In the genomic region with DNA sequence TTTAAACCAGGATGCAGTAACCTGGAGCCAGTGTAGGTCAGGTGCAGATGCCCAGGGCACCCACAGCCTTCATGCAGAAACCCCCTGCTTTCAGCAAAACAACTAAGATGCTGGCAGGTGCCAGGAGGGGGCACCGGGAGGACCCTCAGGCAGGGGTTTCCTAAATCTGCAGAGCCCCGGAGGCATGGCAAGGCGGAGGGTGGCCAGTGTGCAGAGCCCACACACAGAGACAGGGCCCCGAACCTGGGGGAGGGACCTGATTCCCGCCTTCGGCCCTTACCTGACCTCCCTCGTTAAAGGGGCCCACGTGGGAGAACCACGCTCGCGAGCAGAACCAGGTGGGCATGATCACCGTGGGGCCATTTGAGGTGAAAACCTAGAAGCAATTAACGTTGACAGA, we compare ENCODE assay signal across 19 cellular contexts.
"Had no signal": no experiment of that assay in that cellular context is flagged by ENCODE, and none has a peak within 500 bp of the region (broad histone marks: within the 10 kb centered on the region; RNA-seq: fewer than 3 reads in every experiment).

No MANE protein-coding gene starts in this region.

- H3K27me3 ChIP-seq: left lung, spleen, upper lobe of left lung had no signal

- H3K9me3 ChIP-seq: left lung, prostate gland, spleen, upper lobe of left lung had no signal

- H3K36me3 ChIP-seq: prostate gland, upper lobe of left lung had no signal

- H3K4me3 Mint-ChIP-seq: activated CD8-positive, alpha-beta T cell treated with anti-CD3 and anti-CD28 coated beads for 36 hours; activated naive CD8-positive, alpha-beta T cell treated with anti-CD3 and anti-CD28 coated beads, Interleukin-2, amount 50 U/mL, for 24 hours; activated T-helper 1 cell treated with anti-CD3 and anti-CD28 coated beads, Interleukin-12 subunit alpha, Interleukin-12 subunit beta, Interleukin-2, Interleukin-4 antibody, amounts not matched to agents 30 ng/mL and 10 ng/mL and 1 ng/mL, durations not matched to agents 14 hours and 24 hours and 36 hours; natural killer cell; T-cell; T-helper 2 cell treated with Interferon-gamma antibody and Interleukin-4, amounts not matched to agents 5 μg/mL and 100 μg/mL, for 36 hours had no signal

- H3K36me3 Mint-ChIP-seq: natural killer cell had no signal

- DNase-seq: activated CD8-positive, alpha-beta T cell treated with anti-CD3 and anti-CD28 coated beads for 36 hours; activated gamma-delta T cell; activated naive CD4-positive, alpha-beta T cell treated with anti-CD3 and anti-CD28 coated beads, Interleukin-2, amount 50 U/mL, for 16 hours; activated naive CD8-positive, alpha-beta T cell treated with anti-CD3 and anti-CD28 coated beads, Interleukin-2, amount 50 U/mL, for 24 hours; cerebellar nuclear complex; foreskin melanocyte; mammary epithelial cell; midbrain; natural killer cell; stimulated activated CD4-positive, alpha-beta T cell treated with anti-CD3 and anti-CD28 coated beads, Interleukin-4, amount 100 ng/mL, for 1 hour; stimulated activated naive CD4-positive, alpha-beta T cell treated with Interleukin-2 at 50 U/mL for 16 hours; T-cell; upper lobe of left lung had no signal

- FAIRE-seq: TTC549 had no signal

- H3K27ac ChIP-seq: left lung, prostate gland, spleen, upper lobe of left lung had no signal

- H3K27me3 Mint-ChIP-seq: activated CD8-positive, alpha-beta T cell treated with anti-CD3 and anti-CD28 coated beads for 36 hours; activated naive CD8-positive, alpha-beta T cell treated with anti-CD3 and anti-CD28 coated beads, Interleukin-2, amount 50 U/mL, for 24 hours; T-cell had no signal

- H3K4me3 ChIP-seq: left lung, prostate gland, spleen, upper lobe of left lung had no signal

- H3K27ac Mint-ChIP-seq: activated CD8-positive, alpha-beta T cell treated with anti-CD3 and anti-CD28 coated beads for 36 hours; activated naive CD8-positive, alpha-beta T cell treated with anti-CD3 and anti-CD28 coated beads, Interleukin-2, amount 50 U/mL, for 24 hours; activated T-helper 1 cell treated with anti-CD3 and anti-CD28 coated beads, Interleukin-12 subunit alpha, Interleukin-12 subunit beta, Interleukin-2, Interleukin-4 antibody, amounts not matched to agents 30 ng/mL and 10 ng/mL and 1 ng/mL, durations not matched to agents 14 hours and 24 hours and 36 hours; natural killer cell; T-cell; T-helper 2 cell treated with Interferon-gamma antibody and Interleukin-4, amounts not matched to agents 5 μg/mL and 100 μg/mL, for 36 hours had no signal

- H3K4me1 ChIP-seq: prostate gland had no signal

- H3K9me3 Mint-ChIP-seq: activated CD8-positive, alpha-beta T cell treated with anti-CD3 and anti-CD28 coated beads for 36 hours; activated naive CD8-positive, alpha-beta T cell treated with anti-CD3 and anti-CD28 coated beads, Interleukin-2, amount 50 U/mL, for 24 hours; activated T-helper 1 cell treated with anti-CD3 and anti-CD28 coated beads, Interleukin-12 subunit alpha, Interleukin-12 subunit beta, Interleukin-2, Interleukin-4 antibody, amounts not matched to agents 30 ng/mL and 10 ng/mL and 1 ng/mL, durations not matched to agents 14 hours and 24 hours and 36 hours; natural killer cell; T-cell; T-helper 2 cell treated with Interferon-gamma antibody and Interleukin-4, amounts not matched to agents 5 μg/mL and 100 μg/mL, for 36 hours had no signal
